1 cellular context compared by ENCODE assay signal in the genomic region with DNA sequence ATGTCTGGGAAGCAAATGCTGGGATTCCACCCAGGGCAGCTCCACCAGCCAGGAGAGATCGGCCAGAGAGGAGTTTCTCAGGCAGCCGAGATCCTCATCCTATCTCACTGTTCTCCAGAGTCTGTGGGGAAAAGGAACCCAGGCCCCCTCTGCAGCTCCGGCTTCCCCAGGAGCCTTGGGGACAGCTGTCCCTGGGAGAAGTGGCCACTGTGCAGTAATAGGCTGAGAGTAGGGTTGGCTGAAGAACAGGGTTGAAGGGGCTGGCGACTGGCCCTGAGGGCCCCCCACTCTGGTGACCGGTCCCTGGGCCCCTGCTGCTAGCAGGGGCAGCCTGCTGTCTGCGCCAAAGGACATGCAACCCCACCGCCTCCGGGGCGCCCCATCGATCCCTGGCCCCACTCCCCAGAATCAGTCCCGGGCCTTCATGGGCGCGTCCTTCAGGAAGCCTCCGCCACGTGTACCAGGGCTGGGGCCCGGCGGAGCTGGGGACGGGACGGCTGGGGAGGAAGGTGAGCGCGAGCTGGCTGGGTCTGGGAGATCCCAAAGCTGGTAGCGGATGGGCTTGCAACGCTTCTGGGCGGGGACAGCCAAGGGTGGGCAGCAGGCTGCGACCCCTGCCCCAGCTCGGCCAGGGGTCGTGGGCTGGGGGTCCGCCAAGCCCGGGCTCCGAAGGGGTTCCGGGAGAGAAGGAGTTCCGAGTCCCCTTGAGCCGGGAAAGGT.
TF ChIP-seq lines count a peak whose summit lies in the region.

No MANE protein-coding gene starts in this region.

TF ChIP-seq in HepG2, 621 proteins besides CTCF, POLR2A, EP300 and RAD21 (continues in another document):
- 0 out of 2 replicates have a peak, but pooled peaks have one; percentile 30 for TF ChIP-seq ETV6 (CRISPR knock-in tag; conservative IDR thresholded peaks at IDR 0.05)
- TF ChIP-seq ZSCAN9 (CRISPR knock-in tag; IDR thresholded peaks at IDR 0.05; ENCODE audit: borderline replicate concordance), result no peak
- TF ChIP-seq ZNF564 (CRISPR knock-in tag; IDR thresholded peaks at IDR 0.05), result 0 out of 2 replicates have a peak, but pooled peaks have one; percentile 47
- TF ChIP-seq ZFX (CRISPR knock-in tag; IDR thresholded peaks at IDR 0.05; ENCODE audit: low read depth), result peak; percentile 38; the same call in 1 of the 2 replicates
- peak; percentile 58 for TF ChIP-seq ZNF883 (CRISPR knock-in tag; IDR thresholded peaks at IDR 0.05; ENCODE audit: not compliant biosample characterization)
- 0 out of 2 replicates have a peak, but pooled peaks have one; percentile 12 for TF ChIP-seq KDM2A (CRISPR knock-in tag; IDR thresholded peaks at IDR 0.05; ENCODE audit: borderline replicate concordance, low read depth)
- TF ChIP-seq RBM39 (IDR thresholded peaks at IDR 0.05; ENCODE audit: low read depth, low read length, poor library complexity, severe bottlenecking), result peak; percentile 72
- no peak for TF ChIP-seq ZNF878 (CRISPR knock-in tag; IDR thresholded peaks at IDR 0.05)
- peak; percentile 58 for TF ChIP-seq UBTF (CRISPR knock-in tag; IDR thresholded peaks at IDR 0.05)
- TF ChIP-seq, protein P1, sequence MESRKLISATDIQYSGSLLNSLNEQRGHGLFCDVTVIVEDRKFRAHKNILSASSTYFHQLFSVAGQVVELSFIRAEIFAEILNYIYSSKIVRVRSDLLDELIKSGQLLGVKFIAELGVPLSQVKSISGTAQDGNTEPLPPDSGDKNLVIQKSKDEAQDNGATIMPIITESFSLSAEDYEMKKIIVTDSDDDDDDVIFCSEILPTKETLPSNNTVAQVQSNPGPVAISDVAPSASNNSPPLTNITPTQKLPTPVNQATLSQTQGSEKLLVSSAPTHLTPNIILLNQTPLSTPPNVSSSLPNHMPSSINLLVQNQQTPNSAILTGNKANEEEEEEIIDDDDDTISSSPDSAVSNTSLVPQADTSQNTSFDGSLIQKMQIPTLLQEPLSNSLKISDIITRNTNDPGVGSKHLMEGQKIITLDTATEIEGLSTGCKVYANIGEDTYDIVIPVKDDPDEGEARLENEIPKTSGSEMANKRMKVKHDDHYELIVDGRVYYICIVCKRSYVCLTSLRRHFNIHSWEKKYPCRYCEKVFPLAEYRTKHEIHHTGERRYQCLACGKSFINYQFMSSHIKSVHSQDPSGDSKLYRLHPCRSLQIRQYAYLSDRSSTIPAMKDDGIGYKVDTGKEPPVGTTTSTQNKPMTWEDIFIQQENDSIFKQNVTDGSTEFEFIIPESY (CRISPR knock-in tag; IDR thresholded peaks at IDR 0.05), result no peak
- 0 out of 2 replicates have a peak, but pooled peaks have one; percentile 38 for TF ChIP-seq ZNF567 (CRISPR knock-in tag; IDR thresholded peaks at IDR 0.05; ENCODE audit: borderline replicate concordance)
- TF ChIP-seq YY1 (IDR thresholded peaks at IDR 0.05; ENCODE audit: insufficient read depth, insufficient replicate concordance, low read depth, low read length), result peak; percentile 28
- peak; percentile 67; the same call in 1 of the 2 replicates for TF ChIP-seq MXD1 (CRISPR knock-in tag; IDR thresholded peaks at IDR 0.05)
- TF ChIP-seq HBP1 (CRISPR knock-in tag; IDR thresholded peaks at IDR 0.05; ENCODE audit: low read depth), result no peak
- TF ChIP-seq AGO1 (IDR thresholded peaks at IDR 0.05; ENCODE audit: low read depth, low read length, poor library complexity, severe bottlenecking), result peak; percentile 34
- 0 out of 2 replicates have a peak, but pooled peaks have one; percentile 40 for TF ChIP-seq GABPB1 (CRISPR knock-in tag; IDR thresholded peaks at IDR 0.05)
- TF ChIP-seq RXRA (CRISPR knock-in tag; IDR thresholded peaks at IDR 0.05), result 0 out of 2 replicates have a peak, but pooled peaks have one; percentile 22
- 0 out of 2 replicates have a peak, but pooled peaks have one; percentile 13 for TF ChIP-seq GATAD2A (CRISPR knock-in tag; IDR thresholded peaks at IDR 0.05)
- TF ChIP-seq SRSF1 (optimal IDR thresholded peaks at IDR 0.05; ENCODE audit: low read depth, low read length), result no peak
- TF ChIP-seq SIN3B (IDR thresholded peaks at IDR 0.05; ENCODE audit: low read length), result no peak
- no peak for TF ChIP-seq FOXK1 (CRISPR knock-in tag; IDR thresholded peaks at IDR 0.05; ENCODE audit: borderline replicate concordance, low read depth)
- TF ChIP-seq FOSL2 (CRISPR knock-in tag; IDR thresholded peaks at IDR 0.05), result peak; percentile 40
- TF ChIP-seq ZFY (CRISPR knock-in tag; IDR thresholded peaks at IDR 0.05), result peak; percentile 51
- TF ChIP-seq, protein P2, sequence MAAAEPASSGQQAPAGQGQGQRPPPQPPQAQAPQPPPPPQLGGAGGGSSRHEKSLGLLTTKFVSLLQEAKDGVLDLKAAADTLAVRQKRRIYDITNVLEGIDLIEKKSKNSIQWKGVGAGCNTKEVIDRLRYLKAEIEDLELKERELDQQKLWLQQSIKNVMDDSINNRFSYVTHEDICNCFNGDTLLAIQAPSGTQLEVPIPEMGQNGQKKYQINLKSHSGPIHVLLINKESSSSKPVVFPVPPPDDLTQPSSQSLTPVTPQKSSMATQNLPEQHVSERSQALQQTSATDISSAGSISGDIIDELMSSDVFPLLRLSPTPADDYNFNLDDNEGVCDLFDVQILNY (CRISPR knock-in tag; conservative IDR thresholded peaks at IDR 0.05), result peak; percentile 36; the same call in 1 of the 2 replicates
- peak; percentile 70 for TF ChIP-seq PHF8 (CRISPR knock-in tag; IDR thresholded peaks at IDR 0.05)
- 0 out of 2 replicates have a peak, but pooled peaks have one; percentile 35 for TF ChIP-seq ZBTB44 (CRISPR knock-in tag; IDR thresholded peaks at IDR 0.05)
- no peak for TF ChIP-seq GMEB2 (CRISPR knock-in tag; IDR thresholded peaks at IDR 0.05; ENCODE audit: low read depth)
- TF ChIP-seq ZNF263 (CRISPR knock-in tag; IDR thresholded peaks at IDR 0.05), result peak; percentile 73
- TF ChIP-seq, protein P3, sequence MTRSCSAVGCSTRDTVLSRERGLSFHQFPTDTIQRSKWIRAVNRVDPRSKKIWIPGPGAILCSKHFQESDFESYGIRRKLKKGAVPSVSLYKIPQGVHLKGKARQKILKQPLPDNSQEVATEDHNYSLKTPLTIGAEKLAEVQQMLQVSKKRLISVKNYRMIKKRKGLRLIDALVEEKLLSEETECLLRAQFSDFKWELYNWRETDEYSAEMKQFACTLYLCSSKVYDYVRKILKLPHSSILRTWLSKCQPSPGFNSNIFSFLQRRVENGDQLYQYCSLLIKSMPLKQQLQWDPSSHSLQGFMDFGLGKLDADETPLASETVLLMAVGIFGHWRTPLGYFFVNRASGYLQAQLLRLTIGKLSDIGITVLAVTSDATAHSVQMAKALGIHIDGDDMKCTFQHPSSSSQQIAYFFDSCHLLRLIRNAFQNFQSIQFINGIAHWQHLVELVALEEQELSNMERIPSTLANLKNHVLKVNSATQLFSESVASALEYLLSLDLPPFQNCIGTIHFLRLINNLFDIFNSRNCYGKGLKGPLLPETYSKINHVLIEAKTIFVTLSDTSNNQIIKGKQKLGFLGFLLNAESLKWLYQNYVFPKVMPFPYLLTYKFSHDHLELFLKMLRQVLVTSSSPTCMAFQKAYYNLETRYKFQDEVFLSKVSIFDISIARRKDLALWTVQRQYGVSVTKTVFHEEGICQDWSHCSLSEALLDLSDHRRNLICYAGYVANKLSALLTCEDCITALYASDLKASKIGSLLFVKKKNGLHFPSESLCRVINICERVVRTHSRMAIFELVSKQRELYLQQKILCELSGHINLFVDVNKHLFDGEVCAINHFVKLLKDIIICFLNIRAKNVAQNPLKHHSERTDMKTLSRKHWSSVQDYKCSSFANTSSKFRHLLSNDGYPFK (CRISPR knock-in tag; IDR thresholded peaks at IDR 0.05; ENCODE audit: borderline replicate concordance), result 0 out of 2 replicates have a peak, but pooled peaks have one; percentile 33
- TF ChIP-seq HNRNPL (IDR thresholded peaks at IDR 0.05; ENCODE audit: low read depth, low read length), result 0 out of 2 replicates have a peak, but pooled peaks have one; percentile 24
- TF ChIP-seq ZNF768 (CRISPR knock-in tag; IDR thresholded peaks at IDR 0.05), result no peak; the same call in 1 of the 2 replicates
- TF ChIP-seq AGO2 (optimal IDR thresholded peaks at IDR 0.05; ENCODE audit: low read depth, low read length), result peak; percentile 44
- TF ChIP-seq ZNF747 (CRISPR knock-in tag; IDR thresholded peaks at IDR 0.05; ENCODE audit: borderline replicate concordance), result 0 out of 2 replicates have a peak, but pooled peaks have one; percentile 44
- peak; percentile 24; the same call in 1 of the 2 replicates for TF ChIP-seq YEATS4 (CRISPR knock-in tag; IDR thresholded peaks at IDR 0.05; ENCODE audit: borderline replicate concordance)
- 0 out of 2 replicates have a peak, but pooled peaks have one; percentile 62 for TF ChIP-seq ARID2 (CRISPR knock-in tag; IDR thresholded peaks at IDR 0.05; ENCODE audit: borderline replicate concordance)
- peak; percentile 27; the same call in 1 of the 2 replicates for TF ChIP-seq ZNF350 (CRISPR knock-in tag; IDR thresholded peaks at IDR 0.05; ENCODE audit: borderline replicate concordance, low read depth)
- TF ChIP-seq, protein P4, sequence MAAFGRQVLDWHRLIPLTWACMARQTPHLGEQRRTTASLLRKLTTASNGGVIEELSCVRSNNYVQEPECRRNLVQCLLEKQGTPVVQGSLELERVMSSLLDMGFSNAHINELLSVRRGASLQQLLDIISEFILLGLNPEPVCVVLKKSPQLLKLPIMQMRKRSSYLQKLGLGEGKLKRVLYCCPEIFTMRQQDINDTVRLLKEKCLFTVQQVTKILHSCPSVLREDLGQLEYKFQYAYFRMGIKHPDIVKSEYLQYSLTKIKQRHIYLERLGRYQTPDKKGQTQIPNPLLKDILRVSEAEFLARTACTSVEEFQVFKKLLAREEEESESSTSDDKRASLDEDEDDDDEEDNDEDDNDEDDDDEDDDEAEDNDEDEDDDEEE (CRISPR knock-in tag; IDR thresholded peaks at IDR 0.05), result 0 out of 2 replicates have a peak, but pooled peaks have one; percentile 4
- TF ChIP-seq SAP130 (CRISPR knock-in tag; IDR thresholded peaks at IDR 0.05; ENCODE audit: low read depth), result peak; percentile 58
- TF ChIP-seq MEIS2 (CRISPR knock-in tag; IDR thresholded peaks at IDR 0.05), result peak; percentile 45; the same call in 1 of the 2 replicates
